In the genomic region with DNA sequence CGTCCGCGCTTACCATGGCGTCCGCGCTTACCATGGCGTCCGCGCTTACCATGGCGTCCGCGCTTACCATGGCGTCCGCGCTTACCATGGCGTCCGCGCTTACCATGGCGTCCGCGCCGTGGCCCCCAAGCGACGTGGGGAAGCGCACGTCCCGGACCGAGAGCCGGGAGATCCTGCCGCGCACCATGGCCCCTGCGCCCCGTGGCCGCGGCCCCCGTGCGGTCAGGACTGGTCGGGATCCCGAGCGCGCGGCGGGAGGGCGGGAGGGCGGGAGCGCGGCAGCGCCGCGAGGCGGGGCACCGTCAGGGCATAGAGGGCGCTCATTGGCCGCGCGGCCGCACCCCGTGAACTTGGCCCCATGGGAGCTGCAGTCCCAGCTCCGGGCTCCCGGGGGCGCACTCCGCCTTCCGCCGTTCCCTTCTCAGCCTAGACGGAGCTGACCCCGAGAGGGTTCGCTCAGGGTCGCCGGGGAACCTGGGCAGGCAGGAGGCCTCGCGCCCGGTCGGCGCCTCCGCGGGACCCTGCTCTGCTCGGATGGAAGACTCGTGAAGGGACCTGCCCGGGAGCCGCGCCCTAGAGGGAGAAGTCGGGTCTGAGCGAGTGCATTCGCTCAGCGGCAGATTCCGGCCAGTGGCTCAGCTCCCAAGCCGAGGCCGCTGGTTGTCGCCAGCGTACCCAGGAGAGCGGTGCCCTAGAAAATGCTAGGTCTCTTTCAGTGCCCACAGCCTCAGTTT, we compare ENCODE assay signal across 8 cellular contexts. TPM values are rescaled to one million over a fixed set of nuclear protein-coding genes. Genes with fewer than 3 reads are reported as not detected.
A peak's percentile ranks its signal among the peaks of the same experiment; 100 is the strongest.
DNase-seq lines count a peak whose midpoint lies in the region; ATAC-seq and TF ChIP-seq lines count a peak whose summit lies in the region.

A gene with protein sequence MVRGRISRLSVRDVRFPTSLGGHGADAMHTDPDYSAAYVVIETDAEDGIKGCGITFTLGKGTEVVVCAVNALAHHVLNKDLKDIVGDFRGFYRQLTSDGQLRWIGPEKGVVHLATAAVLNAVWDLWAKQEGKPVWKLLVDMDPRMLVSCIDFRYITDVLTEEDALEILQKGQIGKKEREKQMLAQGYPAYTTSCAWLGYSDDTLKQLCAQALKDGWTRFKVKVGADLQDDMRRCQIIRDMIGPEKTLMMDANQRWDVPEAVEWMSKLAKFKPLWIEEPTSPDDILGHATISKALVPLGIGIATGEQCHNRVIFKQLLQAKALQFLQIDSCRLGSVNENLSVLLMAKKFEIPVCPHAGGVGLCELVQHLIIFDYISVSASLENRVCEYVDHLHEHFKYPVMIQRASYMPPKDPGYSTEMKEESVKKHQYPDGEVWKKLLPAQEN (minus strand): TSS at position 230 of the 734 bp plus-strand sequence. CDS start 43 bp downstream, at position 187.

- H3K9ac ChIP-seq in GM23248: peak within 1 kb of the TSS; percentile 95

- peak within 1 kb of the TSS; percentile 84 for H2AFZ ChIP-seq in GM23248

- H3K27ac ChIP-seq in GM23248 (peak within 1 kb of the TSS; percentile 76), right cardiac atrium (ENCODE audit: low read length) (peak within 1 kb of the TSS; percentile 69), vagina (peak within 1 kb of the TSS; percentile 47)

- ATAC-seq in right cardiac atrium: peak; percentile 93 to 95

- peak in 1 of 2 donors; percentile 19 for TF ChIP-seq POLR2A in vagina (IDR thresholded peaks at IDR 0.05)

- H3K27me3 ChIP-seq in GM23248 (replicated peaks; ENCODE audit: insufficient read depth) (no peaks in the 10 kb centered on the region), right cardiac atrium (ENCODE audit: control insufficient read depth, insufficient read depth) (no peaks in the 10 kb centered on the region), vagina (no peaks in the 10 kb centered on the region)

- H3F3A ChIP-seq in GM23248 (ENCODE audit: insufficient read depth): peaks cover 31% of the 10 kb centered on the region

- H3K36me3 ChIP-seq in GM23248 (ENCODE audit: low read depth) (no peaks in the 10 kb centered on the region), vagina (no peaks in the 10 kb centered on the region)

- H4K20me1 ChIP-seq in GM23248 (ENCODE audit: insufficient read depth): no peaks in the 10 kb centered on the region

- intact Hi-C loops in T-helper 2 cell treated with Interferon-gamma antibody and Interleukin-4, amounts not matched to agents 100 ng/mL and 5 ng/mL, for 36 hours (cut with micrococcal nuclease): loop anchor here (1.0 to 10.0 kb wide), 5 partner anchors 88 to 554 kb away; partner anchors contain the start of genes CLUL1, USP14 and YES1
- intact Hi-C loops in right cardiac atrium (cut with DNase I): no loop called here
- intact Hi-C loops in vagina (cut with DNase I): no loop called here

- TF ChIP-seq CTCF in vagina (IDR thresholded peaks at IDR 0.05): peak; percentile 33 to 70 (median 67)

- H3K4me3 ChIP-seq in GM23248 (peak within 1 kb of the TSS; percentile 83), right cardiac atrium (ENCODE audit: low read length) (peak within 1 kb of the TSS; percentile 74), vagina (peak within 1 kb of the TSS; percentile 53 to 56)

- H3K4me1 ChIP-seq in GM23248 (ENCODE audit: insufficient read depth) (peaks cover 20% of the 10 kb centered on the region), right cardiac atrium (ENCODE audit: control insufficient read depth, insufficient read depth, low read length) (peaks cover 7% of the 10 kb centered on the region), vagina (peaks cover 23% of the 10 kb centered on the region)

- H3K9me3 ChIP-seq in GM23248 (ENCODE audit: low read depth) (no peaks in the 10 kb centered on the region), right cardiac atrium (ENCODE audit: control insufficient read depth, low read length) (no peaks in the 10 kb centered on the region), vagina (no peaks in the 10 kb centered on the region)

- in situ Hi-C loops in GM23248 (cut with MboI): no loop called here

- peak; percentile 75 for DNase-seq in GF-D8 (lab: John Stamatoyannopoulos, UW)
- DNase-seq in GM23248: peak; percentile 91
- peak; percentile 65 for DNase-seq in LHCN-M2 (ENCODE audit: low read depth)
- peak in 53 of 58 donors; percentile 5 to 75 (median 50) for DNase-seq in anterior cingulate cortex (lab: John Stamatoyannopoulos, UW)
- peak; percentile 88 to 94 (median 93) for DNase-seq in right cardiac atrium
- DNase-seq in putamen (ENCODE audit: low spot score): peak; percentile 72
- no peak for DNase-seq in vagina (ENCODE audit: extremely low spot score in 2 of 2)

- peak within 1 kb of the TSS; percentile 97 for H3K4me2 ChIP-seq in GM23248 (ENCODE audit: unreplicated experiment)

- 9 to 14% methylated on average over 60 to 80 of the region's 91 CpGs for WGBS in GM23248 (ENCODE audit: low coverage in 1 of 2, low lambda C conversion rate in 2 of 2, missing lambda C conversion rate in 2 of 2), 2 experiments
- 9% methylated on average over 85 of the region's 91 CpGs for WGBS in right cardiac atrium

- no peaks in the 10 kb centered on the region for H3K9me2 ChIP-seq in GM23248 (ENCODE audit: insufficient read depth)

- peaks cover 37% of the 10 kb centered on the region for H3K79me2 ChIP-seq in GM23248 (ENCODE audit: insufficient read depth)

RNA-seq across cellular contexts. Expression of the gene that starts here (rescaled TPM):
- 17.5 and 24.3 TPM in 2 replicates for total RNA-seq in GM23248 (2014; rRNA removed; shearing (Covaris generic))
- polyA plus RNA-seq in GM23248 (2016; fragmentation: Nextera tagmentation; extraction: Ambion mirVana): 18.0 and 20.0 TPM in 2 replicates
- 25.8 and 26.2 TPM in 2 replicates for total RNA-seq in LHCN-M2 (2014; rRNA removed)
- polyA plus RNA-seq in LHCN-M2 (2012): 9.1 TPM
- 89.6 and 92.2 TPM in 2 replicates for total RNA-seq in T-helper 2 cell treated with Interferon-gamma antibody and Interleukin-4, amounts not matched to agents 100 ng/mL and 5 ng/mL, for 36 hours
- total RNA-seq in right cardiac atrium: 10 to 100 TPM; 38.7 to 59.8 (median 48.7) TPM
- 38.9 TPM for polyA plus RNA-seq in right cardiac atrium
- total RNA-seq in vagina: 53.5 TPM

Comparison
In these comparisons a context has a peak if more than half of its experiments do, and no peak if none do; other contexts are left out.
1. DNase-seq: peak in GF-D8 (single experiment), GM23248 (single experiment), LHCN-M2 (single experiment), anterior cingulate cortex (53 of 58), right cardiac atrium (3 of 3) and putamen (single experiment); none in vagina (0 of 2).
2. Peak in every context shown above with its lines, with median percentiles within 50 percentile points of each other: H3K27ac ChIP-seq and H3K4me3 ChIP-seq.